Comparison of ENCODE assay signal across 8 cellular contexts in genomic region chr6:137699036-137699683, GRCh38.
DNase-seq lines count a peak whose midpoint lies in the region; ATAC-seq and TF ChIP-seq lines count a peak whose summit lies in the region.

No MANE protein-coding gene starts in this region.

- no peaks in the 10 kb centered on the region for H3K9me3 Mint-ChIP-seq in immature natural killer cell

- 78 to 85% methylated on average over 5 of the region's 5 CpGs for WGBS in testis, 2 donors

- no peak overlapping the region for H3K4me3 ChIP-seq in ascending aorta
- no peak overlapping the region for H3K4me3 ChIP-seq in osteoblast (ENCODE audit: insufficient read depth, low read length)
- H3K4me3 ChIP-seq in testis, result no peak overlapping the region

- no peaks in the 10 kb centered on the region for H3K79me2 ChIP-seq in osteoblast (ENCODE audit: insufficient read depth, low read length)

- no peaks in the 10 kb centered on the region for H3K36me3 ChIP-seq in ascending aorta
- H3K36me3 ChIP-seq in osteoblast (ENCODE audit: insufficient read depth, low read length), result no peaks in the 10 kb centered on the region
- H3K36me3 ChIP-seq in testis (ENCODE audit: low read depth, missing control alignments), result no peaks in the 10 kb centered on the region

- no peaks in the 10 kb centered on the region for H3K27me3 ChIP-seq in ascending aorta
- no peaks in the 10 kb centered on the region for H3K27me3 ChIP-seq in osteoblast (ENCODE audit: insufficient read depth, low read length)
- H3K27me3 ChIP-seq in testis, result no peaks in the 10 kb centered on the region

- intact Hi-C loops in ascending aorta (cut with DNase I) (no loop called here), testis (cut with DNase I; ENCODE audit: low total_unique reads) (no loop called here)

- TF ChIP-seq POLR2A in testis (IDR thresholded peaks at IDR 0.05), result no peak

- H3K27ac ChIP-seq in ascending aorta (peak overlapping the region; percentile 44 to 55), osteoblast (ENCODE audit: low read depth, low read length) (peak overlapping the region; percentile 15), testis (no peak overlapping the region)

- DNase-seq in GDM1 (lab: John Stamatoyannopoulos, UW) (peak; percentile 61), NOMO-1 (lab: John Stamatoyannopoulos, UW; ENCODE audit: unreplicated experiment in 2 of 2) (peak; percentile 63 to 84), ascending aorta (ENCODE audit: low spot score in 2 of 2) (no peak), osteoblast (ENCODE audit: insufficient read length, low spot score, missing footprints) (peak; percentile 74), immature natural killer cell (no peak), testis (no peak)

- no peak overlapping the region for H3K4me3 Mint-ChIP-seq in immature natural killer cell

- ATAC-seq in HG03521 (IDR thresholded peaks at IDR 0.05; ENCODE audit: unreplicated experiment), result no peak
- ATAC-seq in HG03095 (IDR thresholded peaks at IDR 0.05; ENCODE audit: unreplicated experiment), result no peak

- no peaks in the 10 kb centered on the region for H3K36me3 Mint-ChIP-seq in immature natural killer cell

- H3K4me2 ChIP-seq in osteoblast (ENCODE audit: insufficient read depth, low read length), result peak overlapping the region; percentile 35

- peaks cover 5 to 13% of the 10 kb centered on the region in 2 donors for H3K4me1 Mint-ChIP-seq in immature natural killer cell

- no peaks in the 10 kb centered on the region for H4K20me1 ChIP-seq in osteoblast (ENCODE audit: insufficient read depth, low read length)

- peak overlapping the region; percentile 64 for H2AFZ ChIP-seq in osteoblast (ENCODE audit: low read length)

- no peak for TF ChIP-seq CTCF in ascending aorta (IDR thresholded peaks at IDR 0.05)
- TF ChIP-seq CTCF in osteoblast (IDR thresholded peaks at IDR 0.05; ENCODE audit: extremely low read depth, low read depth, low read length), result no peak
- no peak for TF ChIP-seq CTCF in testis (IDR thresholded peaks at IDR 0.05)

- H3K9me3 ChIP-seq in ascending aorta (no peaks in the 10 kb centered on the region), osteoblast (ENCODE audit: low read depth, low read length) (no peaks in the 10 kb centered on the region), testis (no peaks in the 10 kb centered on the region)

- H3K4me1 ChIP-seq in ascending aorta (peaks cover 0 to 13% of the 10 kb centered on the region in 2 donors), osteoblast (ENCODE audit: insufficient read depth, low read length) (peaks cover 22% of the 10 kb centered on the region), testis (peaks cover 5% of the 10 kb centered on the region)

- H3K27me3 Mint-ChIP-seq in immature natural killer cell (ENCODE audit: low read depth in 3 of 3), result peaks cover 3 to 14% (median 9%) of the 10 kb centered on the region in 3 donors

- H3K27ac Mint-ChIP-seq in immature natural killer cell, result no peak overlapping the region

Comparison
In these comparisons a context has a peak if more than half of its experiments do, and no peak if none do; other contexts are left out.
1. DNase-seq: peak in GDM1 (single experiment), NOMO-1 (2 of 2) and osteoblast (single experiment); none in ascending aorta (0 of 2), immature natural killer cell (0 of 3) and testis (single experiment).
2. H3K27ac ChIP-seq: peak in ascending aorta (2 of 2) and osteoblast (single experiment); none in testis (0 of 2).